Comparison of ENCODE assay signal across 1 cellular context in genomic region chr18:11908182-11909080, GRCh38.
TF ChIP-seq lines count a peak whose summit lies in the region.

MPPE1 (minus strand) TSS chr18:11908317; CDS start chr18:11897264, 11,053 bp downstream.

TF ChIP-seq in K562, 482 proteins besides CTCF, POLR2A, EP300 and RAD21 (continued from another document and continues in another):
- TF ChIP-seq ATF4 (CRISPR knock-in tag; IDR thresholded peaks at IDR 0.05) (no peak), HMG20A (CRISPR knock-in tag; conservative IDR thresholded peaks at IDR 0.05) (no peak), THRA (IDR thresholded peaks at IDR 0.05) (no peak), ZEB2 (IDR thresholded peaks at IDR 0.05) (no peak), ZNF507 (tag; conservative IDR thresholded peaks at IDR 0.05) (no peak), RCOR1 (IDR thresholded peaks at IDR 0.05; ENCODE audit: borderline replicate concordance in 1 of 2, low read depth in 2 of 2, low read length in 2 of 2) (no peak), ZNF398 (CRISPR knock-in tag; IDR thresholded peaks at IDR 0.05) (no peak), RBM39 (optimal IDR thresholded peaks at IDR 0.05; ENCODE audit: low read depth, low read length) (no peak), MEF2A (IDR thresholded peaks at IDR 0.05; ENCODE audit: control insufficient read depth, low read depth, low read length) (no peak), FOXP1 (CRISPR knock-in tag; IDR thresholded peaks at IDR 0.05) (0 out of 2 replicates have a peak, but pooled peaks have one; percentile 59), FOXJ3 (CRISPR knock-in tag; IDR thresholded peaks at IDR 0.05) (no peak), HMG20B (CRISPR knock-in tag; IDR thresholded peaks at IDR 0.05) (no peak), ZNF197 (CRISPR knock-in tag; IDR thresholded peaks at IDR 0.05; ENCODE audit: low read depth) (no peak), EWSR1 (IDR thresholded peaks at IDR 0.05; ENCODE audit: borderline replicate concordance, low read depth, partially characterized antibody) (no peak), PHF8 (IDR thresholded peaks at IDR 0.05; ENCODE audit: borderline replicate concordance, low read length) (peak; percentile 99), SIN3A (IDR thresholded peaks at IDR 0.05; ENCODE audit: borderline replicate concordance in 2 of 2, control insufficient read depth in 1 of 2, low read depth in 2 of 2, low read length in 2 of 2) (peak; percentile 52 to 63; a peak in 2 of 4 replicates), DEAF1 (CRISPR knock-in tag; IDR thresholded peaks at IDR 0.05) (peak; percentile 56), KAT2B (IDR thresholded peaks at IDR 0.05; ENCODE audit: low read depth, low read length) (no peak), PHF20 (IDR thresholded peaks at IDR 0.05; ENCODE audit: partially characterized antibody) (peak; percentile 78), ZHX1 (conservative IDR thresholded peaks at IDR 0.05; ENCODE audit: low read length) (no peak), NFRKB (IDR thresholded peaks at IDR 0.05; ENCODE audit: low read depth) (peak; percentile 40; the same call in 1 of the 2 replicates), FOSL1 (tag; conservative IDR thresholded peaks at IDR 0.05) (0 out of 2 replicates have a peak, but pooled peaks have one; percentile 9), ZNF134 (CRISPR knock-in tag; conservative IDR thresholded peaks at IDR 0.05) (no peak), MAFK (IDR thresholded peaks at IDR 0.05; ENCODE audit: low read length) (no peak), SIX5 (IDR thresholded peaks at IDR 0.05; ENCODE audit: borderline replicate concordance in 1 of 2, insufficient read depth in 1 of 2, low read depth in 1 of 2, low read length in 2 of 2) (no peak), MCM3 (IDR thresholded peaks at IDR 0.05) (no peak), ZNF561 (CRISPR knock-in tag; conservative IDR thresholded peaks at IDR 0.05) (no peak), CLOCK (CRISPR knock-in tag; IDR thresholded peaks at IDR 0.05; ENCODE audit: borderline replicate concordance) (no peak), COPS2 (conservative IDR thresholded peaks at IDR 0.05) (no peak), CBX8 (IDR thresholded peaks at IDR 0.05; ENCODE audit: borderline replicate concordance, extremely low read depth, low read depth, low read length, poor library complexity, severe bottlenecking) (no peak), TEAD2 (tag; IDR thresholded peaks at IDR 0.05) (no peak), NR0B1 (IDR thresholded peaks at IDR 0.05; ENCODE audit: partially characterized antibody) (no peak), ZNF830 (CRISPR knock-in tag; IDR thresholded peaks at IDR 0.05) (no peak), ZNF280A (IDR thresholded peaks at IDR 0.05; ENCODE audit: low read depth, partially characterized antibody) (no peak), MED1 (CRISPR knock-in tag; IDR thresholded peaks at IDR 0.05; ENCODE audit: borderline replicate concordance) (no peak), YBX1 (IDR thresholded peaks at IDR 0.05) (no peak), NONO (IDR thresholded peaks at IDR 0.05; ENCODE audit: low read depth in 2 of 2, low read length in 1 of 2) (peak in 1 of 2 experiments; percentile 89; a peak in 2 of 4 replicates), ZZZ3 (IDR thresholded peaks at IDR 0.05) (no peak), FOXA3 (CRISPR knock-in tag; conservative IDR thresholded peaks at IDR 0.05 in 1 of 2, IDR thresholded peaks at IDR 0.05 in 1 of 2) (no peak), SMC3 (conservative IDR thresholded peaks at IDR 0.05; ENCODE audit: insufficient read depth, low read depth, low read length) (no peak), MXD1 (CRISPR knock-in tag; IDR thresholded peaks at IDR 0.05; ENCODE audit: borderline replicate concordance, poor library complexity, severe bottlenecking) (no peak), ID3 (CRISPR knock-in tag; IDR thresholded peaks at IDR 0.05) (no peak), ID3 (tag; IDR thresholded peaks at IDR 0.05) (no peak), ZNF717 (CRISPR knock-in tag; IDR thresholded peaks at IDR 0.05) (no peak), ZNF253 (CRISPR knock-in tag; conservative IDR thresholded peaks at IDR 0.05) (no peak), ATF6 (CRISPR knock-in tag; IDR thresholded peaks at IDR 0.05) (no peak), GTF2A2 (tag; IDR thresholded peaks at IDR 0.05) (no peak)
